ENCODE assay signal across 36 cellular contexts in the genomic region with DNA sequence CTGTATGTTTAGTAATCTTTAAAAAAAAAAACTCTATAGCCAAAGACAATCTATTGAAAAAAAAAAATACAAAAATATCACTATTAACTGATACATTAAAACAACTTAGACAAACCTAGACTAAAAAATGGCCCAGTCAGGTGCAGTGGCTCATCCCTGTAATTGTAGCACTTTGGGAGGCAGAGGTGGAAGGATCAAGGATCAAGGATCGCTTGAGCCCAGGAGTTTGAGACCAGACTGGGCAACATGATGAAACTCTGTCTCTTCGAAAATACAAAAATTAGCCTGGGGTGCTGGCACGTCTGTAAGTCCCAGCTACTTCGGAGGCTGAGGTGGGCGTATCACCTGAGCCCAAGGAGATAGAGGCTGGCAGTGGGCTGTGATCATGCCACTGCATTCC.
"Had no signal": no experiment of that assay in that cellular context is flagged by ENCODE, and none has a peak within 500 bp of the region (broad histone marks: within the 10 kb centered on the region; RNA-seq: fewer than 3 reads in every experiment).

No MANE protein-coding gene starts in this region.

- H3K27ac ChIP-seq: adrenal gland, body of pancreas, colonic mucosa, WERI-Rb-1 had no signal

- H3K27me3 Mint-ChIP-seq: activated B cell treated with CpG ODN at 0.5 μM for 24 hours; activated CD8-positive, alpha-beta memory T cell treated with anti-CD3 and anti-CD28 coated beads, Interleukin-2, amount 10 ng/mL, durations not matched to agents 7 days and 5 days; activated CD8-positive, alpha-beta T cell treated with anti-CD3 and anti-CD28 coated beads for 36 hours; activated naive CD4-positive, alpha-beta T cell treated with anti-CD3 and anti-CD28 coated beads, Interleukin-2, amount 50 U/mL, for 24 hours; activated naive CD8-positive, alpha-beta T cell treated with anti-CD3 and anti-CD28 coated beads for 36 hours; activated naive CD8-positive, alpha-beta T cell treated with anti-CD3 and anti-CD28 coated beads, Interleukin-2, amount 50 U/mL, for 24 hours; T-cell had no signal

- FAIRE-seq: frontal cortex had no signal

- H3K27me3 ChIP-seq: adrenal gland, body of pancreas, cardiac muscle cell, colonic mucosa had no signal

- H3K27ac Mint-ChIP-seq: activated B cell treated with CpG ODN at 0.5 μM for 24 hours; activated CD8-positive, alpha-beta memory T cell treated with anti-CD3 and anti-CD28 coated beads, Interleukin-2, amount 10 ng/mL, durations not matched to agents 7 days and 5 days; activated CD8-positive, alpha-beta T cell treated with anti-CD3 and anti-CD28 coated beads for 36 hours; activated naive CD4-positive, alpha-beta T cell treated with anti-CD3 and anti-CD28 coated beads for 36 hours; activated naive CD8-positive, alpha-beta T cell treated with anti-CD3 and anti-CD28 coated beads for 36 hours; activated naive CD8-positive, alpha-beta T cell treated with anti-CD3 and anti-CD28 coated beads, Interleukin-2, amount 50 U/mL, for 24 hours; activated T-helper 1 cell treated with anti-CD3 and anti-CD28 coated beads, Interleukin-12 subunit alpha, Interleukin-12 subunit beta, Interleukin-2, Interleukin-4 antibody, amounts not matched to agents 30 ng/mL and 10 ng/mL and 1 ng/mL, durations not matched to agents 14 hours and 24 hours and 36 hours; endodermal cell; T-cell; T-helper 1 cell treated with Interleukin-12 subunit alpha and Interleukin-12 subunit beta and Interleukin-4 antibody, amounts not matched to agents 30 μg/mL and 1 μg/mL, for 36 hours; T-helper 2 cell treated with Interferon-gamma antibody and Interleukin-4, amounts not matched to agents 5 μg/mL and 100 μg/mL, for 36 hours had no signal

- ATAC-seq: activated CD4-positive, CD25-positive, alpha-beta regulatory T cell treated with anti-CD3 and anti-CD28 coated beads, Interleukin-2, amount 50 U/mL, for 24 hours; activated CD8-positive, alpha-beta memory T cell treated with anti-CD3 and anti-CD28 coated beads, Interleukin-2, amount 10 ng/mL, durations not matched to agents 7 days and 5 days; activated CD8-positive, alpha-beta T cell treated with anti-CD3 and anti-CD28 coated beads for 36 hours; activated naive CD8-positive, alpha-beta T cell treated with anti-CD3 and anti-CD28 coated beads, Interleukin-2, amount 50 U/mL, for 24 hours; body of pancreas; esophagus mucosa; T-cell had no signal

- DNase-seq: activated B cell treated with CpG ODN at 0.5 μM for 24 hours; activated CD4-positive, alpha-beta T cell treated with anti-CD3 and anti-CD28 coated beads for 48 hours; activated CD4-positive, alpha-beta T cell treated with anti-CD3 and anti-CD28 coated beads, Interleukin-2, amount 50 U/mL, for 1 hour; activated CD4-positive, alpha-beta T cell treated with anti-CD3 and anti-CD28 coated beads, Interleukin-2, amount 50 U/mL, for 48 hours; activated CD8-positive, alpha-beta memory T cell treated with anti-CD3 and anti-CD28 coated beads, Interleukin-2, amount 10 ng/mL, durations not matched to agents 7 days and 5 days; activated CD8-positive, alpha-beta memory T cell treated with anti-CD3 and anti-CD28 coated beads, Interleukin-2, amount 50 U/mL, for 4 hours; activated CD8-positive, alpha-beta T cell treated with anti-CD3 and anti-CD28 coated beads for 36 hours; activated effector memory CD4-positive, alpha-beta T cell treated with anti-CD3 and anti-CD28 coated beads, Interleukin-2, amount 50 U/mL, for 16 hours; activated naive CD4-positive, alpha-beta T cell treated with anti-CD3 and anti-CD28 coated beads for 36 hours; activated naive CD8-positive, alpha-beta T cell treated with anti-CD3 and anti-CD28 coated beads for 36 hours; activated naive CD8-positive, alpha-beta T cell treated with anti-CD3 and anti-CD28 coated beads, Interleukin-2, amount 50 U/mL, for 24 hours; activated T-cell treated with anti-CD3 and anti-CD28 coated beads, Interleukin-2, amount 50 U/mL, for 1 hour; activated T-cell treated with anti-CD3 and anti-CD28 coated beads, Interleukin-2, amount 50 U/mL, for 48 hours; adrenal gland; amygdala; aorta; body of pancreas; central memory CD4-positive, alpha-beta T cell; cerebellar nuclear complex; colonic mucosa; effector CD8-positive, alpha-beta T cell; endodermal cell; foreskin fibroblast; head of caudate nucleus; T-cell; T1000; WERI-Rb-1 had no signal

- H3K4me1 ChIP-seq: adrenal gland, body of pancreas, colonic mucosa had no signal

- H3K4me3 Mint-ChIP-seq: activated B cell treated with CpG ODN at 0.5 μM for 24 hours; activated CD8-positive, alpha-beta memory T cell treated with anti-CD3 and anti-CD28 coated beads, Interleukin-2, amount 10 ng/mL, durations not matched to agents 7 days and 5 days; activated CD8-positive, alpha-beta T cell treated with anti-CD3 and anti-CD28 coated beads for 36 hours; activated naive CD4-positive, alpha-beta T cell treated with anti-CD3 and anti-CD28 coated beads for 36 hours; activated naive CD4-positive, alpha-beta T cell treated with anti-CD3 and anti-CD28 coated beads, Interleukin-2, amount 50 U/mL, for 24 hours; activated naive CD8-positive, alpha-beta T cell treated with anti-CD3 and anti-CD28 coated beads for 36 hours; activated naive CD8-positive, alpha-beta T cell treated with anti-CD3 and anti-CD28 coated beads, Interleukin-2, amount 50 U/mL, for 24 hours; activated T-helper 1 cell treated with anti-CD3 and anti-CD28 coated beads, Interleukin-12 subunit alpha, Interleukin-12 subunit beta, Interleukin-2, Interleukin-4 antibody, amounts not matched to agents 30 ng/mL and 10 ng/mL and 1 ng/mL, durations not matched to agents 14 hours and 24 hours and 36 hours; endodermal cell; T-cell; T-helper 1 cell treated with Interleukin-12 subunit alpha and Interleukin-12 subunit beta and Interleukin-4 antibody, amounts not matched to agents 30 μg/mL and 1 μg/mL, for 36 hours; T-helper 2 cell treated with Interferon-gamma antibody and Interleukin-4, amounts not matched to agents 5 μg/mL and 100 μg/mL, for 36 hours had no signal

- H3K9me3 Mint-ChIP-seq: activated B cell treated with CpG ODN at 0.5 μM for 24 hours; activated CD8-positive, alpha-beta T cell treated with anti-CD3 and anti-CD28 coated beads for 36 hours; activated naive CD4-positive, alpha-beta T cell treated with anti-CD3 and anti-CD28 coated beads for 36 hours; activated naive CD4-positive, alpha-beta T cell treated with anti-CD3 and anti-CD28 coated beads, Interleukin-2, amount 50 U/mL, for 24 hours; activated naive CD8-positive, alpha-beta T cell treated with anti-CD3 and anti-CD28 coated beads for 36 hours; activated naive CD8-positive, alpha-beta T cell treated with anti-CD3 and anti-CD28 coated beads, Interleukin-2, amount 50 U/mL, for 24 hours; activated T-helper 1 cell treated with anti-CD3 and anti-CD28 coated beads, Interleukin-12 subunit alpha, Interleukin-12 subunit beta, Interleukin-2, Interleukin-4 antibody, amounts not matched to agents 30 ng/mL and 10 ng/mL and 1 ng/mL, durations not matched to agents 14 hours and 24 hours and 36 hours; activated T-helper 2 cell treated with anti-CD3 and anti-CD28 coated beads, Interferon-gamma antibody, Interleukin-2, Interleukin-4, amounts not matched to agents 10 μg/mL and 5 μg/mL and 100 μg/mL, durations not matched to agents 14 hours and 24 hours and 36 hours; T-cell; T-helper 1 cell treated with Interleukin-12 subunit alpha and Interleukin-12 subunit beta and Interleukin-4 antibody, amounts not matched to agents 30 μg/mL and 1 μg/mL, for 36 hours; T-helper 2 cell treated with Interferon-gamma antibody and Interleukin-4, amounts not matched to agents 5 μg/mL and 100 μg/mL, for 36 hours had no signal

- H3K4me3 ChIP-seq: adrenal gland, body of pancreas, cardiac muscle cell, colonic mucosa had no signal

- H3K4me1 Mint-ChIP-seq: activated CD8-positive, alpha-beta memory T cell treated with anti-CD3 and anti-CD28 coated beads, Interleukin-2, amount 10 ng/mL, durations not matched to agents 7 days and 5 days; endodermal cell had no signal

- H3K9me3 ChIP-seq: adrenal gland, body of pancreas, colonic mucosa had no signal

- H3K36me3 ChIP-seq: adrenal gland, cardiac muscle cell, colonic mucosa had no signal
